15 cellular contexts compared by ENCODE assay signal in genomic region chrX:120517936-120518335, GRCh38. TPM values are rescaled to one million over a fixed set of nuclear protein-coding genes. Genes with fewer than 3 reads are reported as not detected.
DNase-seq lines count a peak whose midpoint lies in the region; ATAC-seq and TF ChIP-seq lines count a peak whose summit lies in the region.
"Had no signal": no experiment of that assay in that cellular context is flagged by ENCODE, and none has a peak within 500 bp of the region (broad histone marks: within the 10 kb centered on the region; RNA-seq: fewer than 3 reads in every experiment).

No MANE protein-coding gene starts in this region.

- H3K4me1 Mint-ChIP-seq in activated T-cell treated with anti-CD3 and anti-CD28 coated beads, Interleukin-2, amount 50 U/mL, for 72 hours (ENCODE audit: low read depth), result no peaks in the 10 kb centered on the region

- H3K4me1 ChIP-seq in adipocyte (ENCODE audit: control insufficient read depth, insufficient read depth, low read length), result no peaks in the 10 kb centered on the region
- H3K4me1 ChIP-seq: right atrium auricular region had no signal

- H3K4me3 Mint-ChIP-seq in activated T-cell treated with anti-CD3 and anti-CD28 coated beads, Interleukin-2, amount 50 U/mL, for 72 hours, result no peak overlapping the region
- H3K4me3 Mint-ChIP-seq: CD8-positive, alpha-beta memory T cell had no signal

- peaks cover 0 to 2% of the 10 kb centered on the region in 2 donors for H3K36me3 Mint-ChIP-seq in activated T-cell treated with anti-CD3 and anti-CD28 coated beads, Interleukin-2, amount 50 U/mL, for 72 hours (ENCODE audit: insufficient read depth in 2 of 2)

- H3K4me3 ChIP-seq in adipocyte (ENCODE audit: low read length), result no peak overlapping the region
- H3K4me3 ChIP-seq in retinal pigment epithelial cell (ENCODE audit: low read length), result no peak overlapping the region
- H3K4me3 ChIP-seq: right atrium auricular region, SJSA1 had no signal

- no peaks in the 10 kb centered on the region for H3K27me3 Mint-ChIP-seq in activated T-cell treated with anti-CD3 and anti-CD28 coated beads, Interleukin-2, amount 50 U/mL, for 72 hours (ENCODE audit: low read depth)

- no peaks in the 10 kb centered on the region for H3K9me3 ChIP-seq in adipocyte (ENCODE audit: control insufficient read depth, low read length)
- H3K9me3 ChIP-seq: right atrium auricular region, SJSA1 had no signal

- no peak overlapping the region for H3K9ac ChIP-seq in adipocyte (ENCODE audit: low read length)

- no peak overlapping the region for H3K27ac Mint-ChIP-seq in activated T-cell treated with anti-CD3 and anti-CD28 coated beads, Interleukin-2, amount 50 U/mL, for 72 hours
- H3K27ac Mint-ChIP-seq: CD8-positive, alpha-beta memory T cell had no signal

- peaks cover 0 to under 1% of the 10 kb centered on the region in 2 donors for H3K9me3 Mint-ChIP-seq in activated T-cell treated with anti-CD3 and anti-CD28 coated beads, Interleukin-2, amount 50 U/mL, for 72 hours

- H3K36me3 ChIP-seq in adipocyte (ENCODE audit: control insufficient read depth, insufficient read depth, low read length, severe bottlenecking), result no peaks in the 10 kb centered on the region
- H3K36me3 ChIP-seq: right atrium auricular region, SJSA1 had no signal

- no peaks in the 10 kb centered on the region for H3K27me3 ChIP-seq in adipocyte (replicated peaks; ENCODE audit: control insufficient read depth, insufficient read depth, low read length)
- H3K27me3 ChIP-seq: right atrium auricular region, SJSA1 had no signal

- DNase-seq in GM04503 (ENCODE audit: low read depth) (peak; percentile 11), adipocyte (ENCODE audit: low read depth) (peak; percentile 63), fibroblast of peridontal ligament (ENCODE audit: extremely low read depth) (peak; percentile 78), retinal pigment epithelial cell (ENCODE audit: low read depth) (peak; percentile 78), medulla oblongata (ENCODE audit: extremely low spot score) (no peak), NCI-H82 treated with DMSO at 0.1 percent for 48 hours (lab: John Stamatoyannopoulos, UW; ENCODE audit: unreplicated experiment) (no peak)
- DNase-seq in activated T-cell treated with anti-CD3 and anti-CD28 coated beads, Interleukin-2, amount 50 U/mL, for 72 hours, result no peak
- DNase-seq: activated naive CD4-positive, alpha-beta T cell treated with Interleukin-2 at 50 U/mL for 16 hours; CD8-positive, alpha-beta memory T cell; NCI-H2171; NK-92 treated with Interleukin-12 subunit alpha and Interleukin-12 subunit beta, amount 100 ng/mL, for 24 hours; stimulated activated naive CD4-positive, alpha-beta T cell treated with Interleukin-2 at 50 U/mL for 16 hours had no signal

- ATAC-seq in activated T-cell treated with anti-CD3 and anti-CD28 coated beads, Interleukin-2, amount 50 U/mL, for 72 hours (replicated peaks in 1 of 2), result no peak
- no peak for ATAC-seq in HG03469 (IDR thresholded peaks at IDR 0.05; ENCODE audit: unreplicated experiment)

- TF ChIP-seq CTCF in retinal pigment epithelial cell (conservative IDR thresholded peaks at IDR 0.05; ENCODE audit: low read depth, low read length), result no peak

RNA-seq across cellular contexts. Expression of gene CUL4B, which starts 42.8 kb away (rescaled TPM):
- 10 to 100 TPM; 51.4 to 54.3 TPM for total RNA-seq in activated T-cell treated with anti-CD3 and anti-CD28 coated beads, Interleukin-2, amount 50 U/mL, for 72 hours

RNA-seq across cellular contexts. Expression of gene LAMP2, which starts 48.8 kb away (rescaled TPM):
- 10 to 100 TPM; 31.8 to 34.4 TPM for total RNA-seq in activated T-cell treated with anti-CD3 and anti-CD28 coated beads, Interleukin-2, amount 50 U/mL, for 72 hours

Comparison
In these comparisons a context has a peak if more than half of its experiments do, and no peak if none do; other contexts are left out.
1. DNase-seq: peak in GM04503 (single experiment), adipocyte (single experiment), fibroblast of peridontal ligament (single experiment) and retinal pigment epithelial cell (single experiment); none in medulla oblongata (single experiment), NCI-H82 treated with DMSO at 0.1 percent for 48 hours (single experiment) and activated T-cell treated with anti-CD3 and anti-CD28 coated beads, Interleukin-2, amount 50 U/mL, for 72 hours (0 of 2).